22 cellular contexts compared by ENCODE assay signal in the genomic region with DNA sequence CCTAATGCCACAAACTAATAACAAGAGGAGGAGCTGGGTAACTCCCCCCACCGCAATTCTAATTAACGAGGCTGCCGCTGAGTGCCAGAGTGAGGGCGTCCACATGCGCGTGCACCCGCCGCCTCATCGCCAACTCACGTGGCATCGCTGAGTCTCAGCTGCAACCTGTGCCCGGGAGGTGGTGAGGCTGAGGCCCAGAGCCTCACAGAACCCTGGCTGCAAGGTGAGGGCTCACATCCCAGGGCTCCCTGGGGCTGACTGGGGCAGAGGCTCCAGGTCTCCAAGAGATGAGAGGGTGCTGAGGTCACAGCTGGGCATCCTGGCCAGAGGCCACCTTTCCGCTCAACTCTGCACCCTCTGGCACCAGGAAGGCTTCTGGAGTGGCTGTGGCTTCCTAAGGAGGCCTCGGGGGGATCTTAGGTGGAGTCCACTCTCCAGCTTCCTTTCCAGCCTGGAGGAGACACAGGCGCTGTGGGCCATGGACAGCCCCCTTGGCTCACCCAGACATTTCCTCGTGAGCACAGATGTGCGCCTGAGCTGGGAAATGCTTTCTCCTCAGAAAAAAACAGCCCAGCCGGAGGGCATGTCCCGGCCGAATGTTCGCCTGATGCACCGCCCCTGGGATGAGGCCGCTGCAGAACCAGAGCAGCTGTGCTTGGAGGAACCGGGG.
A peak's percentile ranks its signal among the peaks of the same experiment; 100 is the strongest.
DNase-seq lines count a peak whose midpoint lies in the region; ATAC-seq, FAIRE-seq and TF ChIP-seq lines count a peak whose summit lies in the region.
"Had no signal": no experiment of that assay in that cellular context is flagged by ENCODE, and none has a peak within 500 bp of the region (broad histone marks: within the 10 kb centered on the region; RNA-seq: fewer than 3 reads in every experiment).

No MANE protein-coding gene starts in this region.

- H2BK120ac ChIP-seq in H1 (replicated peaks; ENCODE audit: low read depth, low read length), result no peak overlapping the region

- no peaks in the 10 kb centered on the region for H3K79me2 ChIP-seq in H1 (ENCODE audit: control insufficient read depth in 1 of 2, insufficient read depth in 2 of 2, low read length in 2 of 2)

- no peak overlapping the region for H4K91ac ChIP-seq in H1 (replicated peaks; ENCODE audit: insufficient read length, low read length)

- H3K18ac ChIP-seq in H1 (ENCODE audit: extremely low read depth, low read length), result no peak overlapping the region

- no peak for TF ChIP-seq EP300 in H1 (IDR thresholded peaks at IDR 0.05; ENCODE audit: borderline replicate concordance in 1 of 2, low read depth in 2 of 2, low read length in 2 of 2)

- no peak overlapping the region for H3K27ac ChIP-seq in H1 (ENCODE audit: low read depth, low read length)
- peak overlapping the region in 1 of 10 donors; percentile 33 for H3K27ac ChIP-seq in heart right ventricle
- H3K27ac ChIP-seq in testis, result no peak overlapping the region
- H3K27ac ChIP-seq: C4-2B, SJSA1 had no signal

- no peak overlapping the region for H3K56ac ChIP-seq in H1 (replicated peaks; ENCODE audit: insufficient read length, low read depth, low read length)

- DNase-seq in Right ventricle myocardium inferior (ENCODE audit: missing footprints), result no peak
- no peak for DNase-seq in cardiac septum (ENCODE audit: low spot score)
- DNase-seq in H1 (ENCODE audit: low read depth in 1 of 2, low spot score in 2 of 2), result no peak
- DNase-seq in heart right ventricle, result peak; percentile 27 to 32
- DNase-seq in testis, result peak; percentile 71
- DNase-seq in inferior parietal cortex (ENCODE audit: extremely low spot score), result no peak
- no peak for DNase-seq in SHP77 (lab: John Stamatoyannopoulos, UW)
- no peak for DNase-seq in NCI-H526 (lab: John Stamatoyannopoulos, UW)
- DNase-seq: AML-193; Calu3; CD8-positive, alpha-beta memory T cell; MM.1S; NCI-H1048; NCI-H1436 treated with DMSO at 0.1 percent for 48 hours; NCI-H2029; NCI-H226; NCI-H510A treated with DMSO at 0.1 percent for 48 hours; NCI-H774; NK-92 treated with Interleukin-12 subunit alpha and Interleukin-12 subunit beta, amount 100 ng/mL, for 24 hours had no signal

- no peak overlapping the region for H3K23ac ChIP-seq in H1 (ENCODE audit: insufficient read length)

- H2AK5ac ChIP-seq in H1 (ENCODE audit: low read depth, low read length), result no peak overlapping the region

- no peaks in the 10 kb centered on the region for H3K9me3 ChIP-seq in H1 (ENCODE audit: insufficient read depth in 2 of 2, low read depth in 1 of 2, low read length in 1 of 2)
- no peaks in the 10 kb centered on the region for H3K9me3 ChIP-seq in heart right ventricle
- H3K9me3 ChIP-seq in testis, result no peaks in the 10 kb centered on the region
- H3K9me3 ChIP-seq: SJSA1 had no signal

- TF ChIP-seq POLR2A in H1 (IDR thresholded peaks at IDR 0.05; ENCODE audit: control extremely low read depth in 1 of 2, low read depth in 2 of 2, low read length in 2 of 2) (no peak), testis (IDR thresholded peaks at IDR 0.05) (no peak)

- no peak for TF ChIP-seq CTCF in H1 (IDR thresholded peaks at IDR 0.05; ENCODE audit: control extremely low read depth in 1 of 3, insufficient read depth in 1 of 3, low read depth in 1 of 3, low read length in 3 of 3)
- TF ChIP-seq CTCF in heart right ventricle (IDR thresholded peaks at IDR 0.05), result no peak
- no peak for TF ChIP-seq CTCF in testis (IDR thresholded peaks at IDR 0.05)

- CTCF ChIA-PET in H1 (lab: Charles Lee; ENCODE audit: partially characterized antibody), result interaction anchor here (0.6 to 1.3 kb wide), 2 partner anchors 375 to 728 kb away, joined by 3 read pairs; no protein-coding TSS in a partner anchor

- POLR2A ChIA-PET in H1 (lab: Charles Lee; ENCODE audit: partially characterized antibody), result no interaction called here

- H3K27me3 ChIP-seq in H1 (replicated peaks in 1 of 4; ENCODE audit: control insufficient read depth in 3 of 4, extremely low read depth in 1 of 4, insufficient read depth in 3 of 4, low read length in 3 of 4) (no peaks in the 10 kb centered on the region), heart right ventricle (no peaks in the 10 kb centered on the region), testis (no peaks in the 10 kb centered on the region)
- H3K27me3 ChIP-seq: SJSA1 had no signal

- no peak overlapping the region for H3K4me2 ChIP-seq in H1 (ENCODE audit: insufficient read depth in 1 of 2, low read depth in 2 of 2, low read length in 2 of 2)

- H3K36me3 ChIP-seq in H1 (ENCODE audit: control insufficient read depth in 2 of 4, insufficient read depth in 4 of 4, low read length in 3 of 4) (no peaks in the 10 kb centered on the region), heart right ventricle (peaks cover 0 to 4% (median 0%) of the 10 kb centered on the region in 9 donors), testis (ENCODE audit: low read depth, missing control alignments) (no peaks in the 10 kb centered on the region)
- H3K36me3 ChIP-seq: SJSA1 had no signal

- H3K4me3 ChIP-seq in H1 (ENCODE audit: extremely low read depth in 1 of 4, insufficient read depth in 2 of 4, low read depth in 3 of 4, low read length in 4 of 4) (no peak overlapping the region), heart right ventricle (no peak overlapping the region), testis (no peak overlapping the region)
- H3K4me3 ChIP-seq: SJSA1 had no signal

- FAIRE-seq in H1 (lab: Jason Lieb, UNC), result no peak

- H4K20me1 ChIP-seq in H1 (replicated peaks in 1 of 2; ENCODE audit: control insufficient read depth in 1 of 2, insufficient read depth in 2 of 2, low read length in 2 of 2), result peaks cover 0 to 2% of the 10 kb centered on the region in 2 experiments

- no peak overlapping the region for H3K4ac ChIP-seq in H1 (replicated peaks; ENCODE audit: insufficient read length, low read depth, low read length)

- intact Hi-C loops in Right ventricle myocardium inferior (cut with DNase I), result no loop called here
- intact Hi-C loops in cardiac septum (cut with DNase I), result no loop called here
- intact Hi-C loops in heart right ventricle (cut with DNase I), result loop anchor here in 1 of 10 donors (5.0 kb wide), 1 partner anchor 48 kb away; no protein-coding TSS in a partner anchor
- intact Hi-C loops in testis (cut with DNase I; ENCODE audit: low total_unique reads), result no loop called here

- no peaks in the 10 kb centered on the region; the same call in 1 of the 2 replicates for H3K23me2 ChIP-seq in H1 (ENCODE audit: low read depth, low read length)

- H2AFZ ChIP-seq in H1 (ENCODE audit: low read length), result no peak overlapping the region

- H3K4me1 ChIP-seq in H1 (replicated peaks in 1 of 4; ENCODE audit: control insufficient read depth in 3 of 4, insufficient read depth in 4 of 4, low read length in 3 of 4), result no peaks in the 10 kb centered on the region; a peak in 1 of 7 replicates
- H3K4me1 ChIP-seq in heart right ventricle, result peaks cover 5 to 29% (median 12%) of the 10 kb centered on the region in 9 donors
- peaks cover 6% of the 10 kb centered on the region for H3K4me1 ChIP-seq in testis
- H3K4me1 ChIP-seq: SJSA1 had no signal

- H2BK20ac ChIP-seq in H1 (ENCODE audit: low read length), result no peak overlapping the region

- no peaks in the 10 kb centered on the region for H3K79me1 ChIP-seq in H1 (ENCODE audit: low read depth, low read length)

- peak overlapping the region; percentile 73 for H4K8ac ChIP-seq in H1 (ENCODE audit: extremely low read depth, insufficient read depth, low read length)

- peak; percentile 51 for ATAC-seq in Right ventricle myocardium inferior
- peak; percentile 41 to 89 (median 82) for ATAC-seq in heart right ventricle
- ATAC-seq: Panc1 had no signal

- no peak overlapping the region for H2BK15ac ChIP-seq in H1 (ENCODE audit: low read length)

- H4K5ac ChIP-seq in H1 (ENCODE audit: insufficient read length, low read depth, low read length), result no peak overlapping the region

- no peak overlapping the region for H2BK5ac ChIP-seq in H1 (ENCODE audit: low read depth, low read length)

- no peak overlapping the region for H3K14ac ChIP-seq in H1 (ENCODE audit: insufficient read length)

- no peak overlapping the region for H2BK12ac ChIP-seq in H1 (ENCODE audit: low read depth, low read length)

- H3K9ac ChIP-seq in H1 (replicated peaks in 1 of 4; ENCODE audit: extremely low read depth in 1 of 4, low read depth in 3 of 4, low read length in 3 of 4), result no peak overlapping the region

- TF ChIP-seq RAD21 in H1 (IDR thresholded peaks at IDR 0.05 in 1 of 2, conservative IDR thresholded peaks at IDR 0.05 in 1 of 2; ENCODE audit: low read depth in 2 of 2, low read length in 2 of 2), result no peak

- 86% methylated on average over 24 of the region's 24 CpGs; no CpG with 5 or more reads in 1 of the 2 experiments for WGBS in H1 (ENCODE audit: extremely low coverage in 1 of 2, insufficient coverage in 1 of 2, insufficient read length in 1 of 2, insufficient replicate concordance in 2 of 2, low coverage in 1 of 2, low lambda C conversion rate in 2 of 2, missing lambda C conversion rate in 1 of 2), 2 experiments
- 72 to 77% methylated on average over 24 of the region's 24 CpGs for whole genome bisulfite sequencing in heart right ventricle, 2 donors
- WGBS in testis, 2 donors, result 85 to 89% methylated on average over 12 to 24 of the region's 24 CpGs

TF ChIP-seq in H1, 55 proteins besides CTCF, POLR2A, EP300 and RAD21 (continues in another document):
- TF ChIP-seq FOSL1 (IDR thresholded peaks at IDR 0.05; ENCODE audit: insufficient read depth, low read depth, low read length), result no peak
- no peak for TF ChIP-seq E2F6 (IDR thresholded peaks at IDR 0.05)
- TF ChIP-seq EZH2 (IDR thresholded peaks at IDR 0.05; ENCODE audit: low read depth, low read length, severe bottlenecking), result no peak
- TF ChIP-seq CBX5 (IDR thresholded peaks at IDR 0.05; ENCODE audit: low read depth, low read length), result no peak
- TF ChIP-seq SP2 (IDR thresholded peaks at IDR 0.05; ENCODE audit: low read length), result no peak
- TF ChIP-seq SIRT6 (IDR thresholded peaks at IDR 0.05; ENCODE audit: low read length), result no peak
- no peak for TF ChIP-seq TEAD4 (IDR thresholded peaks at IDR 0.05; ENCODE audit: low read depth, low read length)
- no peak for TF ChIP-seq CTBP2 (IDR thresholded peaks at IDR 0.05; ENCODE audit: borderline replicate concordance, insufficient read depth, insufficient read length, low read length)
- no peak for TF ChIP-seq POU5F1 (IDR thresholded peaks at IDR 0.05; ENCODE audit: low read depth, low read length)
- no peak for TF ChIP-seq BACH1 (IDR thresholded peaks at IDR 0.05; ENCODE audit: low read length)
- TF ChIP-seq ATF3 (IDR thresholded peaks at IDR 0.05; ENCODE audit: insufficient read depth, low read depth, low read length), result no peak
- no peak for TF ChIP-seq JUN (IDR thresholded peaks at IDR 0.05; ENCODE audit: low read depth, low read length)

Comparison
In these comparisons a context has a peak if more than half of its experiments do, and no peak if none do; other contexts are left out.
1. DNase-seq: peak in heart right ventricle (2 of 2) and testis (single experiment); none in Right ventricle myocardium inferior (single experiment), cardiac septum (single experiment), H1 (0 of 2), inferior parietal cortex (single experiment), SHP77 (0 of 2) and NCI-H526 (0 of 2).